ENCODE assay signal across 17 cellular contexts in the genomic region with DNA sequence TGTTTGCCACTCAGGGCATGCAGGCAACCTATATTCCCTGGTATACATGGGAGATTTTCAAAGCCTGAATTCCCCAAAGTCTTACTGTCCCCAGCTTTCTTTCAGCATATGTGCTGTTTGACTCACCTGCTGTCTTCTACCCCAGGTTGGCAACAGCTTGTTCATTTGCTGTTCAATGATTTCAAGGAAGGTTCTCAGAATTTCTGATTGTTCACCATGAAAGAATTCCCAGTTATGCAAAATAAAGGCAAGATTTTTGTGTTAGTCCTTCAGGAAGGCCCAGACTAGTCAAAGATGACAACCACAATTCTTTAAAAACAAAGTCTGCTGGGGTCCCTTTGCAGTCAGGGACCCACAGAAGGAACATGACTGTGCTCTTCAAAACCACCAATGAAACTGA.
A peak's percentile ranks its signal among the peaks of the same experiment; 100 is the strongest.
DNase-seq lines count a peak whose midpoint lies in the region; ATAC-seq and TF ChIP-seq lines count a peak whose summit lies in the region.
"Had no signal": no experiment of that assay in that cellular context is flagged by ENCODE, and none has a peak within 500 bp of the region (broad histone marks: within the 10 kb centered on the region; RNA-seq: fewer than 3 reads in every experiment).

No MANE protein-coding gene starts in this region.

- peaks cover 9% of the 10 kb centered on the region; the same call in 1 of the 3 replicates for H3K36me3 Mint-ChIP-seq in GM23338 (ENCODE audit: low read depth)
- no peaks in the 10 kb centered on the region for H3K36me3 Mint-ChIP-seq in CD4-positive, alpha-beta memory T cell
- H3K36me3 Mint-ChIP-seq: CD14-positive monocyte; CD8-positive, alpha-beta T cell had no signal

- no peak overlapping the region for H3K27ac Mint-ChIP-seq in GM23338
- no peak overlapping the region for H3K27ac Mint-ChIP-seq in CD4-positive, alpha-beta memory T cell
- H3K27ac Mint-ChIP-seq: CD14-positive monocyte; CD8-positive, alpha-beta T cell had no signal

- H3K4me2 ChIP-seq in DND-41 (ENCODE audit: insufficient read depth, low read length): no peak overlapping the region
- H3K4me2 ChIP-seq in GM23338: no peak overlapping the region
- H3K4me2 ChIP-seq: BLaER1 had no signal

- H3K4me3 Mint-ChIP-seq in GM23338: no peak overlapping the region
- no peak overlapping the region for H3K4me3 Mint-ChIP-seq in CD4-positive, alpha-beta memory T cell
- H3K4me3 Mint-ChIP-seq: CD14-positive monocyte; CD8-positive, alpha-beta T cell had no signal

- DNase-seq in DND-41 (no peak), GM23338 (ENCODE audit: low spot score) (no peak), foreskin keratinocyte (peak; percentile 42 to 73), NAMALWA (ENCODE audit: low spot score) (no peak), NCI-H526 treated with DMSO at 0.1 percent for 48 hours (lab: John Stamatoyannopoulos, UW) (no peak)
- no peak for DNase-seq in CD4-positive, alpha-beta memory T cell
- DNase-seq: ACHN; Calu3; CD8-positive, alpha-beta T cell; DMS79 treated with DMSO at 0.1 percent for 48 hours; EL; HCEC 1CT; IMR-90 had no signal

- POLR2A ChIA-PET in CD4-positive, alpha-beta memory T cell (lab: Charles Lee; ENCODE audit: partially characterized antibody): no interaction called here

- H3K9me2 ChIP-seq in GM23338 (ENCODE audit: insufficient read depth): peaks cover 4% of the 10 kb centered on the region; the same call in 1 of the 2 replicates

- no peaks in the 10 kb centered on the region for H3K27me3 ChIP-seq in DND-41 (ENCODE audit: insufficient read depth, low read length, poor library complexity)
- H3K27me3 ChIP-seq in GM23338 (ENCODE audit: insufficient read depth): no peaks in the 10 kb centered on the region
- no peaks in the 10 kb centered on the region for H3K27me3 ChIP-seq in foreskin keratinocyte
- no peaks in the 10 kb centered on the region for H3K27me3 ChIP-seq in CD4-positive, alpha-beta memory T cell (ENCODE audit: insufficient read depth, low read length)
- H3K27me3 ChIP-seq: BLaER1 had no signal

- ATAC-seq in DND-41 (ENCODE audit: insufficient read depth, low read depth) (no peak), GM23338 (no peak), foreskin keratinocyte (peak; percentile 19)
- ATAC-seq: CD8-positive, alpha-beta T cell; GM12878; K562 had no signal

- H3K4me1 Mint-ChIP-seq in GM23338: no peaks in the 10 kb centered on the region
- no peaks in the 10 kb centered on the region for H3K4me1 Mint-ChIP-seq in CD4-positive, alpha-beta memory T cell
- H3K4me1 Mint-ChIP-seq: CD14-positive monocyte had no signal

- CTCF ChIA-PET in CD4-positive, alpha-beta memory T cell (lab: Charles Lee; ENCODE audit: partially characterized antibody): no interaction called here

- peaks cover 7% of the 10 kb centered on the region; the same call in 2 of the 3 replicates for H3K9me3 Mint-ChIP-seq in GM23338
- peaks cover 5 to 43% (median 26%) of the 10 kb centered on the region in 8 donors for H3K9me3 Mint-ChIP-seq in CD4-positive, alpha-beta memory T cell

- peaks cover 14% of the 10 kb centered on the region for H3K9me3 ChIP-seq in DND-41 (ENCODE audit: insufficient read depth, low read length, severe bottlenecking)
- no peaks in the 10 kb centered on the region for H3K9me3 ChIP-seq in CD4-positive, alpha-beta memory T cell (ENCODE audit: control insufficient read depth in 1 of 2, low read length in 2 of 2)
- H3K9me3 ChIP-seq: BLaER1 had no signal

- no peak overlapping the region for H3K4me3 ChIP-seq in DND-41 (ENCODE audit: low read depth in 1 of 2, low read length in 2 of 2)
- H3K4me3 ChIP-seq in GM23338: no peak overlapping the region
- no peak overlapping the region for H3K4me3 ChIP-seq in CD4-positive, alpha-beta memory T cell (ENCODE audit: low read length in 2 of 2)
- H3K4me3 ChIP-seq: BLaER1, GM12878, K562 had no signal

- intact Hi-C loops in CD4-positive, alpha-beta memory T cell (cut with micrococcal nuclease): no loop called here

- H3K27ac ChIP-seq in DND-41 (ENCODE audit: low read length): no peak overlapping the region
- H3K27ac ChIP-seq in GM23338 (ENCODE audit: low read depth): no peak overlapping the region
- no peak overlapping the region for H3K27ac ChIP-seq in foreskin keratinocyte
- no peak overlapping the region for H3K27ac ChIP-seq in CD4-positive, alpha-beta memory T cell (ENCODE audit: low read depth, low read length)
- H3K27ac ChIP-seq: BLaER1 had no signal

- H3K36me3 ChIP-seq in DND-41 (ENCODE audit: insufficient read depth, low read length) (no peaks in the 10 kb centered on the region), GM23338 (ENCODE audit: insufficient read depth) (no peaks in the 10 kb centered on the region)
- H3K36me3 ChIP-seq in CD4-positive, alpha-beta memory T cell (ENCODE audit: insufficient read depth, low read length): no peaks in the 10 kb centered on the region
- H3K36me3 ChIP-seq: BLaER1 had no signal

- TF ChIP-seq CTCF in DND-41 (IDR thresholded peaks at IDR 0.05; ENCODE audit: borderline replicate concordance, extremely low read depth, low read length, poor library complexity, severe bottlenecking) (no peak), GM23338 (conservative IDR thresholded peaks at IDR 0.05; ENCODE audit: low read depth in 2 of 2) (no peak), foreskin keratinocyte (conservative IDR thresholded peaks at IDR 0.05) (no peak)

- no peaks in the 10 kb centered on the region for H3K4me1 ChIP-seq in DND-41 (ENCODE audit: insufficient read depth, low read length)
- no peaks in the 10 kb centered on the region for H3K4me1 ChIP-seq in GM23338 (ENCODE audit: insufficient read depth)
- no peaks in the 10 kb centered on the region for H3K4me1 ChIP-seq in foreskin keratinocyte
- no peaks in the 10 kb centered on the region for H3K4me1 ChIP-seq in CD4-positive, alpha-beta memory T cell (ENCODE audit: insufficient read depth, low read length)
- H3K4me1 ChIP-seq: BLaER1 had no signal

- no peak overlapping the region for H3K9ac ChIP-seq in DND-41 (ENCODE audit: low read depth, low read length)
- H3K9ac ChIP-seq: BLaER1 had no signal

- no peaks in the 10 kb centered on the region for H4K20me1 ChIP-seq in DND-41 (ENCODE audit: insufficient read depth, low read length)
- no peaks in the 10 kb centered on the region for H4K20me1 ChIP-seq in GM23338 (replicated peaks; ENCODE audit: insufficient read depth)
- H4K20me1 ChIP-seq: BLaER1 had no signal

- H3K79me2 ChIP-seq in DND-41 (ENCODE audit: insufficient read depth, low read length) (no peaks in the 10 kb centered on the region), GM23338 (replicated peaks; ENCODE audit: insufficient read depth) (no peaks in the 10 kb centered on the region)

- H2AFZ ChIP-seq in DND-41 (ENCODE audit: low read depth, low read length): peak overlapping the region; percentile 25; the same call in 1 of the 2 replicates
- H2AFZ ChIP-seq in GM23338: peak overlapping the region; percentile 9; the same call in 1 of the 2 replicates

- no peaks in the 10 kb centered on the region for H3F3A ChIP-seq in GM23338 (replicated peaks; ENCODE audit: low read depth)

- H3K27me3 Mint-ChIP-seq in GM23338 (ENCODE audit: insufficient read depth, low read depth, poor library complexity): peaks cover 1% of the 10 kb centered on the region
- no peaks in the 10 kb centered on the region for H3K27me3 Mint-ChIP-seq in CD4-positive, alpha-beta memory T cell

TF ChIP-seq in GM23338, 12 proteins besides CTCF, POLR2A, EP300 and RAD21 (continues in another document):
- no peak for TF ChIP-seq NANOG (IDR thresholded peaks at IDR 0.05; ENCODE audit: borderline replicate concordance)
- no peak for TF ChIP-seq JUNB (IDR thresholded peaks at IDR 0.05; ENCODE audit: unreplicated experiment)

Comparison
In these comparisons a context has a peak if more than half of its experiments do, and no peak if none do; other contexts are left out.
1. DNase-seq: peak in foreskin keratinocyte (2 of 2); none in DND-41 (single experiment), GM23338 (single experiment), CD4-positive, alpha-beta memory T cell (0 of 5), NAMALWA (single experiment) and NCI-H526 treated with DMSO at 0.1 percent for 48 hours (single experiment).